ENCODE assay signal across 1 cellular context in the genomic region with DNA sequence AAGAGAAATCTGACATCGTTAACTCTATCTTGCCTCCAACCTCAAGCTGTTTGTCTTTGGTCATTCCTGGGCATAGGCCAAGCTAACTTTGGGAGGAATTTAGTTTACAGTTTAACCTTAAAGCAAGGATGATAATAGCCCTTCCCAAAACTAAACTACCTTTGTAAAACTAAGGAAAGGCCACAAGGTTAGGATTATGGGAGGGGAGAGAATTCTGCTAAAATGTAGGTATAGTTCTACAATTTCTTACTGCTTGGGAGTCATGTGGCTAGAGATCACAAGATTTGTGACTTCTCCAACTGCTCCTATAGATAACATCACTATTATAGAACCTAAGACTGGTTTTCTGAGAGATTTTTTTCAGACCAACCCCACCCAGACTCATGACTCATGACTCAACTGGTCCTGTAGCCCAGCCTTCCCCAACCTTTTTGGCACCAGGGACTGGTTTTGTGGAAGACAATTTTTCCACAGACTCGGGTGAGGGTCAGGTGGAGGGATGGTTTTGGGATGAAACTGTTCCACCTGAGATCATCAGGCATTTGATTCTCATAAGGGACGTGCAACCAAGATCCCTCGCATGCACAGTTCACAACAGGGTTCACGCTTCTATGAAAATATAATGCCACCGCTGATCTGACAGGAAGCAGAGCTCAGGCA.
TF ChIP-seq lines count a peak whose summit lies in the region.

No MANE protein-coding gene starts in this region.

TF ChIP-seq in K562, 482 proteins besides CTCF, POLR2A, EP300 and RAD21 (continued from another document and continues in another):
- TF ChIP-seq, protein P1, sequence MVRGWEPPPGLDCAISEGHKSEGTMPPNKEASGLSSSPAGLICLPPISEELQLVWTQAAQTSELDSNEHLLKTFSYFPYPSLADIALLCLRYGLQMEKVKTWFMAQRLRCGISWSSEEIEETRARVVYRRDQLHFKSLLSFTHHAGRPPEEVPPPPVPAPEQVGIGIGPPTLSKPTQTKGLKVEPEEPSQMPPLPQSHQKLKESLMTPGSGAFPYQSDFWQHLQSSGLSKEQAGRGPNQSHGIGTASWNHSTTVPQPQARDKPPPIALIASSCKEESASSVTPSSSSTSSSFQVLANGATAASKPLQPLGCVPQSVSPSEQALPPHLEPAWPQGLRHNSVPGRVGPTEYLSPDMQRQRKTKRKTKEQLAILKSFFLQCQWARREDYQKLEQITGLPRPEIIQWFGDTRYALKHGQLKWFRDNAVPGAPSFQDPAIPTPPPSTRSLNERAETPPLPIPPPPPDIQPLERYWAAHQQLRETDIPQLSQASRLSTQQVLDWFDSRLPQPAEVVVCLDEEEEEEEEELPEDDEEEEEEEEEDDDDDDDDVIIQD (CRISPR knock-in tag; IDR thresholded peaks at IDR 0.05), result peak; percentile 33; the same call in 1 of the 2 replicates
- TF ChIP-seq CBX3 (IDR thresholded peaks at IDR 0.05; ENCODE audit: borderline replicate concordance in 1 of 2, low read length in 2 of 2) (no peak), ZNF324 (CRISPR knock-in tag; IDR thresholded peaks at IDR 0.05) (peak; percentile 38; the same call in 1 of the 2 replicates), FIP1L1 (IDR thresholded peaks at IDR 0.05; ENCODE audit: low read depth, low read length, poor library complexity, severe bottlenecking) (no peak), SNIP1 (IDR thresholded peaks at IDR 0.05; ENCODE audit: low read depth) (no peak), HEY1 (CRISPR knock-in tag; IDR thresholded peaks at IDR 0.05; ENCODE audit: borderline replicate concordance) (peak; percentile 58; the same call in 1 of the 2 replicates), SMARCA4 (IDR thresholded peaks at IDR 0.05) (peak; percentile 81), EGR1 (conservative IDR thresholded peaks at IDR 0.05) (no peak), SMARCE1 (IDR thresholded peaks at IDR 0.05) (peak; percentile 82; the same call in 1 of the 2 replicates), KLF6 (CRISPR knock-in tag; IDR thresholded peaks at IDR 0.05; ENCODE audit: borderline replicate concordance) (peak; percentile 84), ZBTB7A (IDR thresholded peaks at IDR 0.05; ENCODE audit: borderline replicate concordance, control insufficient read depth, low read depth, low read length) (no peak), PCBP1 (IDR thresholded peaks at IDR 0.05; ENCODE audit: low read depth, low read length, poor library complexity, severe bottlenecking) (no peak), ERF (CRISPR knock-in tag; IDR thresholded peaks at IDR 0.05) (0 out of 2 replicates have a peak, but pooled peaks have one; percentile 13), TCFL5 (CRISPR knock-in tag; conservative IDR thresholded peaks at IDR 0.05) (peak; percentile 42; the same call in 1 of the 2 replicates), POLR2G (IDR thresholded peaks at IDR 0.05; ENCODE audit: low read depth, low read length) (no peak), BCOR (IDR thresholded peaks at IDR 0.05) (no peak), ZNF431 (CRISPR knock-in tag; IDR thresholded peaks at IDR 0.05) (no peak), U2AF1 (optimal IDR thresholded peaks at IDR 0.05; ENCODE audit: low read depth, low read length) (no peak), TCF7 (IDR thresholded peaks at IDR 0.05; ENCODE audit: borderline replicate concordance) (no peak), ZNF197 (CRISPR knock-in tag; IDR thresholded peaks at IDR 0.05; ENCODE audit: low read depth) (peak; percentile 79; the same call in 1 of the 2 replicates), CCNT2 (IDR thresholded peaks at IDR 0.05; ENCODE audit: borderline replicate concordance, extremely low read depth, insufficient read length, low read depth, low read length) (no peak), KAT7 (CRISPR knock-in tag; IDR thresholded peaks at IDR 0.05; ENCODE audit: borderline replicate concordance) (no peak)
- TF ChIP-seq, protein P2, sequence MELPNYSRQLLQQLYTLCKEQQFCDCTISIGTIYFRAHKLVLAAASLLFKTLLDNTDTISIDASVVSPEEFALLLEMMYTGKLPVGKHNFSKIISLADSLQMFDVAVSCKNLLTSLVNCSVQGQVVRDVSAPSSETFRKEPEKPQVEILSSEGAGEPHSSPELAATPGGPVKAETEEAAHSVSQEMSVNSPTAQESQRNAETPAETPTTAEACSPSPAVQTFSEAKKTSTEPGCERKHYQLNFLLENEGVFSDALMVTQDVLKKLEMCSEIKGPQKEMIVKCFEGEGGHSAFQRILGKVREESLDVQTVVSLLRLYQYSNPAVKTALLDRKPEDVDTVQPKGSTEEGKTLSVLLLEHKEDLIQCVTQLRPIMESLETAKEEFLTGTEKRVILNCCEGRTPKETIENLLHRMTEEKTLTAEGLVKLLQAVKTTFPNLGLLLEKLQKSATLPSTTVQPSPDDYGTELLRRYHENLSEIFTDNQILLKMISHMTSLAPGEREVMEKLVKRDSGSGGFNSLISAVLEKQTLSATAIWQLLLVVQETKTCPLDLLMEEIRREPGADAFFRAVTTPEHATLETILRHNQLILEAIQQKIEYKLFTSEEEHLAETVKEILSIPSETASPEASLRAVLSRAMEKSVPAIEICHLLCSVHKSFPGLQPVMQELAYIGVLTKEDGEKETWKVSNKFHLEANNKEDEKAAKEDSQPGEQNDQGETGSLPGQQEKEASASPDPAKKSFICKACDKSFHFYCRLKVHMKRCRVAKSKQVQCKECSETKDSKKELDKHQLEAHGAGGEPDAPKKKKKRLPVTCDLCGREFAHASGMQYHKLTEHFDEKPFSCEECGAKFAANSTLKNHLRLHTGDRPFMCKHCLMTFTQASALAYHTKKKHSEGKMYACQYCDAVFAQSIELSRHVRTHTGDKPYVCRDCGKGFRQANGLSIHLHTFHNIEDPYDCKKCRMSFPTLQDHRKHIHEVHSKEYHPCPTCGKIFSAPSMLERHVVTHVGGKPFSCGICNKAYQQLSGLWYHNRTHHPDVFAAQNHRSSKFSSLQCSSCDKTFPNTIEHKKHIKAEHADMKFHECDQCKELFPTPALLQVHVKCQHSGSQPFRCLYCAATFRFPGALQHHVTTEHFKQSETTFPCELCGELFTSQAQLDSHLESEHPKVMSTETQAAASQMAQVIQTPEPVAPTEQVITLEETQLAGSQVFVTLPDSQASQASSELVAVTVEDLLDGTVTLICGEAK (IDR thresholded peaks at IDR 0.05), result no peak
- TF ChIP-seq, protein P2 (CRISPR knock-in tag; IDR thresholded peaks at IDR 0.05), result no peak
- TF ChIP-seq, protein P3, sequence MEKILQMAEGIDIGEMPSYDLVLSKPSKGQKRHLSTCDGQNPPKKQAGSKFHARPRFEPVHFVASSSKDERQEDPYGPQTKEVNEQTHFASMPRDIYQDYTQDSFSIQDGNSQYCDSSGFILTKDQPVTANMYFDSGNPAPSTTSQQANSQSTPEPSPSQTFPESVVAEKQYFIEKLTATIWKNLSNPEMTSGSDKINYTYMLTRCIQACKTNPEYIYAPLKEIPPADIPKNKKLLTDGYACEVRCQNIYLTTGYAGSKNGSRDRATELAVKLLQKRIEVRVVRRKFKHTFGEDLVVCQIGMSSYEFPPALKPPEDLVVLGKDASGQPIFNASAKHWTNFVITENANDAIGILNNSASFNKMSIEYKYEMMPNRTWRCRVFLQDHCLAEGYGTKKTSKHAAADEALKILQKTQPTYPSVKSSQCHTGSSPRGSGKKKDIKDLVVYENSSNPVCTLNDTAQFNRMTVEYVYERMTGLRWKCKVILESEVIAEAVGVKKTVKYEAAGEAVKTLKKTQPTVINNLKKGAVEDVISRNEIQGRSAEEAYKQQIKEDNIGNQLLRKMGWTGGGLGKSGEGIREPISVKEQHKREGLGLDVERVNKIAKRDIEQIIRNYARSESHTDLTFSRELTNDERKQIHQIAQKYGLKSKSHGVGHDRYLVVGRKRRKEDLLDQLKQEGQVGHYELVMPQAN (IDR thresholded peaks at IDR 0.05; ENCODE audit: borderline replicate concordance), result no peak
- TF ChIP-seq, protein P4, sequence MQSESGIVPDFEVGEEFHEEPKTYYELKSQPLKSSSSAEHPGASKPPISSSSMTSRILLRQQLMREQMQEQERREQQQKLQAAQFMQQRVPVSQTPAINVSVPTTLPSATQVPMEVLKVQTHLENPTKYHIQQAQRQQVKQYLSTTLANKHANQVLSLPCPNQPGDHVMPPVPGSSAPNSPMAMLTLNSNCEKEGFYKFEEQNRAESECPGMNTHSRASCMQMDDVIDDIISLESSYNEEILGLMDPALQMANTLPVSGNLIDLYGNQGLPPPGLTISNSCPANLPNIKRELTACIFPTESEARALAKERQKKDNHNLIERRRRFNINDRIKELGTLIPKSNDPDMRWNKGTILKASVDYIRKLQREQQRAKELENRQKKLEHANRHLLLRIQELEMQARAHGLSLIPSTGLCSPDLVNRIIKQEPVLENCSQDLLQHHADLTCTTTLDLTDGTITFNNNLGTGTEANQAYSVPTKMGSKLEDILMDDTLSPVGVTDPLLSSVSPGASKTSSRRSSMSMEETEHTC (IDR thresholded peaks at IDR 0.05), result peak; percentile 89
- TF ChIP-seq, protein P5, sequence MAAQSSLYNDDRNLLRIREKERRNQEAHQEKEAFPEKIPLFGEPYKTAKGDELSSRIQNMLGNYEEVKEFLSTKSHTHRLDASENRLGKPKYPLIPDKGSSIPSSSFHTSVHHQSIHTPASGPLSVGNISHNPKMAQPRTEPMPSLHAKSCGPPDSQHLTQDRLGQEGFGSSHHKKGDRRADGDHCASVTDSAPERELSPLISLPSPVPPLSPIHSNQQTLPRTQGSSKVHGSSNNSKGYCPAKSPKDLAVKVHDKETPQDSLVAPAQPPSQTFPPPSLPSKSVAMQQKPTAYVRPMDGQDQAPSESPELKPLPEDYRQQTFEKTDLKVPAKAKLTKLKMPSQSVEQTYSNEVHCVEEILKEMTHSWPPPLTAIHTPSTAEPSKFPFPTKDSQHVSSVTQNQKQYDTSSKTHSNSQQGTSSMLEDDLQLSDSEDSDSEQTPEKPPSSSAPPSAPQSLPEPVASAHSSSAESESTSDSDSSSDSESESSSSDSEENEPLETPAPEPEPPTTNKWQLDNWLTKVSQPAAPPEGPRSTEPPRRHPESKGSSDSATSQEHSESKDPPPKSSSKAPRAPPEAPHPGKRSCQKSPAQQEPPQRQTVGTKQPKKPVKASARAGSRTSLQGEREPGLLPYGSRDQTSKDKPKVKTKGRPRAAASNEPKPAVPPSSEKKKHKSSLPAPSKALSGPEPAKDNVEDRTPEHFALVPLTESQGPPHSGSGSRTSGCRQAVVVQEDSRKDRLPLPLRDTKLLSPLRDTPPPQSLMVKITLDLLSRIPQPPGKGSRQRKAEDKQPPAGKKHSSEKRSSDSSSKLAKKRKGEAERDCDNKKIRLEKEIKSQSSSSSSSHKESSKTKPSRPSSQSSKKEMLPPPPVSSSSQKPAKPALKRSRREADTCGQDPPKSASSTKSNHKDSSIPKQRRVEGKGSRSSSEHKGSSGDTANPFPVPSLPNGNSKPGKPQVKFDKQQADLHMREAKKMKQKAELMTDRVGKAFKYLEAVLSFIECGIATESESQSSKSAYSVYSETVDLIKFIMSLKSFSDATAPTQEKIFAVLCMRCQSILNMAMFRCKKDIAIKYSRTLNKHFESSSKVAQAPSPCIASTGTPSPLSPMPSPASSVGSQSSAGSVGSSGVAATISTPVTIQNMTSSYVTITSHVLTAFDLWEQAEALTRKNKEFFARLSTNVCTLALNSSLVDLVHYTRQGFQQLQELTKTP (IDR thresholded peaks at IDR 0.05; ENCODE audit: low read depth in 1 of 2, partially characterized antibody in 2 of 2), result peak in 1 of 2 experiments; percentile 33
- TF ChIP-seq, protein P6, sequence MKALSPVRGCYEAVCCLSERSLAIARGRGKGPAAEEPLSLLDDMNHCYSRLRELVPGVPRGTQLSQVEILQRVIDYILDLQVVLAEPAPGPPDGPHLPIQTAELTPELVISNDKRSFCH (CRISPR knock-in tag; IDR thresholded peaks at IDR 0.05), result no peak
- TF ChIP-seq, protein P6 (tag; IDR thresholded peaks at IDR 0.05), result no peak
- TF ChIP-seq, protein P7, sequence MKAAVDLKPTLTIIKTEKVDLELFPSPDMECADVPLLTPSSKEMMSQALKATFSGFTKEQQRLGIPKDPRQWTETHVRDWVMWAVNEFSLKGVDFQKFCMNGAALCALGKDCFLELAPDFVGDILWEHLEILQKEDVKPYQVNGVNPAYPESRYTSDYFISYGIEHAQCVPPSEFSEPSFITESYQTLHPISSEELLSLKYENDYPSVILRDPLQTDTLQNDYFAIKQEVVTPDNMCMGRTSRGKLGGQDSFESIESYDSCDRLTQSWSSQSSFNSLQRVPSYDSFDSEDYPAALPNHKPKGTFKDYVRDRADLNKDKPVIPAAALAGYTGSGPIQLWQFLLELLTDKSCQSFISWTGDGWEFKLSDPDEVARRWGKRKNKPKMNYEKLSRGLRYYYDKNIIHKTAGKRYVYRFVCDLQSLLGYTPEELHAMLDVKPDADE (conservative IDR thresholded peaks at IDR 0.05; ENCODE audit: control insufficient read depth, low read depth, low read length), result no peak
- TF ChIP-seq, protein P8, sequence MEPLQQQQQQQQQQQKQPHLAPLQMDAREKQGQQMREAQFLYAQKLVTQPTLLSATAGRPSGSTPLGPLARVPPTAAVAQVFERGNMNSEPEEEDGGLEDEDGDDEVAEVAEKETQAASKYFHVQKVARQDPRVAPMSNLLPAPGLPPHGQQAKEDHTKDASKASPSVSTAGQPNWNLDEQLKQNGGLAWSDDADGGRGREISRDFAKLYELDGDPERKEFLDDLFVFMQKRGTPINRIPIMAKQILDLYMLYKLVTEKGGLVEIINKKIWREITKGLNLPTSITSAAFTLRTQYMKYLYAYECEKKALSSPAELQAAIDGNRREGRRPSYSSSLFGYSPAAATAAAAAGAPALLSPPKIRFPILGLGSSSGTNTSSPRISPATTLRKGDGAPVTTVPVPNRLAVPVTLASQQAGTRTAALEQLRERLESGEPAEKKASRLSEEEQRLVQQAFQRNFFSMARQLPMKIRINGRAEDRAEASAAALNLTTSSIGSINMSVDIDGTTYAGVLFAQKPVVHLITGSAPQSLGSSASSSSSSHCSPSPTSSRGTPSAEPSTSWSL (CRISPR knock-in tag; IDR thresholded peaks at IDR 0.05; ENCODE audit: borderline replicate concordance), result no peak
